Comparison of ENCODE assay signal across 21 cellular contexts in the genomic region with DNA sequence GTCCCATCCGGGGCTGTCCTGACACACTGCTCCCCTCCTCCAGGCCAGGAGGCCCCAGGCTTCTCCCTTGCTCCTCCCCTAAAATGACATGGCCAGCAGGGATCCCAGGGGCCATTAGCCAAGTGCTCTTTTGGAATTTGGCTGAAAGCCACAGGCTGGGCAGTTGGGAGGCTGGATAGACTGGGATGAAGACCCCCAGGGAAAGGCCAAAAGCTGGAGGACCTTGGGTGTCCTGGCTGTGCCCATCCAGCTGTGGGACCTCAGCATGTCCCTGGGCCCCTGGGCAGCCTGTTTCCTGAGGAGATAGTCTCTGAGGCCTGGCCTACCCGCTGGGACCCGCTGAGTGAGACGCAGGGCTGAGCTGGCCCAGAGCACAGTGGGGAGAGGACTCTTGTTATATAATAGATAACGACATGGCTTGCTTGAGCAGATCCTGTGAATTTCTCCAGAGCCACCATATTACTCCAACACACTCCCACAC. TPM values are rescaled to one million over a fixed set of nuclear protein-coding genes. Genes with fewer than 3 reads are reported as not detected.
DNase-seq lines count a peak whose midpoint lies in the region; ATAC-seq and TF ChIP-seq lines count a peak whose summit lies in the region.
"Had no signal": no experiment of that assay in that cellular context is flagged by ENCODE, and none has a peak within 500 bp of the region (broad histone marks: within the 10 kb centered on the region; RNA-seq: fewer than 3 reads in every experiment).

No MANE protein-coding gene starts in this region.

- H3K36me3 ChIP-seq in H7 (replicated peaks; ENCODE audit: control insufficient read depth, insufficient read depth, low read length): no peaks in the 10 kb centered on the region
- no peaks in the 10 kb centered on the region for H3K36me3 ChIP-seq in rectal smooth muscle tissue (ENCODE audit: control insufficient read depth, insufficient read depth, low read length)
- H3K36me3 ChIP-seq: SJSA1 had no signal

- no peak overlapping the region for H3K27ac Mint-ChIP-seq in WTC11
- no peak overlapping the region for H3K27ac Mint-ChIP-seq in CD14-positive monocyte
- H3K27ac Mint-ChIP-seq: B cell, HFFc6 had no signal

- H3K27me3 Mint-ChIP-seq in WTC11 (ENCODE audit: low read depth): peaks cover 27% of the 10 kb centered on the region
- H3K27me3 Mint-ChIP-seq in CD14-positive monocyte (ENCODE audit: low read depth in 3 of 3): peaks cover 9 to 17% (median 14%) of the 10 kb centered on the region in 3 donors

- no peak overlapping the region for H3K4me3 Mint-ChIP-seq in WTC11
- H3K4me3 Mint-ChIP-seq in CD14-positive monocyte: no peak overlapping the region
- H3K4me3 Mint-ChIP-seq: B cell, H9, HFFc6 had no signal

- intact Hi-C loops in CD14-positive monocyte (cut with micrococcal nuclease): no loop called here

- DNase-seq in H7 (peak; percentile 54), WTC11 (ENCODE audit: low spot score) (no peak), iPS-NIHi7 (ENCODE audit: extremely low spot score) (peak; percentile 32), CD14-positive monocyte (ENCODE audit: low spot score) (no peak), NCI-H2029 (lab: John Stamatoyannopoulos, UW) (no peak), LoVo (ENCODE audit: low spot score) (no peak)
- DNase-seq: CD8-positive, alpha-beta memory T cell; H9; HFFc6; NCI-H1092 treated with DMSO at 0.1 percent for 48 hours; NCI-H1436; NCI-H187; NCI-H446; NCI-H524 treated with DMSO at 0.1 percent for 48 hours; NCI-H774; PC-3; Right ventricle myocardium superior had no signal

- H3K4me1 ChIP-seq in rectal smooth muscle tissue (ENCODE audit: control insufficient read depth, insufficient read depth, low read length): no peaks in the 10 kb centered on the region

- TF ChIP-seq CTCF in WTC11 (IDR thresholded peaks at IDR 0.05): no peak
- no peak for TF ChIP-seq CTCF in CD14-positive monocyte (IDR thresholded peaks at IDR 0.05)

- H3K36me3 Mint-ChIP-seq in WTC11 (no peaks in the 10 kb centered on the region), CD14-positive monocyte (no peaks in the 10 kb centered on the region)

- CTCF ChIA-PET in WTC11 (lab: Charles Lee): interaction anchor here (1.2 kb wide), 1 partner anchor 48 kb away, joined by 3 read pairs; no protein-coding TSS in a partner anchor

- peaks cover 21% of the 10 kb centered on the region for H3K27me3 ChIP-seq in H7 (ENCODE audit: control insufficient read depth, insufficient read depth, low read length)
- H3K27me3 ChIP-seq in rectal smooth muscle tissue (ENCODE audit: control insufficient read depth, insufficient read depth, low read length): no peaks in the 10 kb centered on the region
- H3K27me3 ChIP-seq: SJSA1 had no signal

- peak overlapping the region; percentile 16 for H3K9ac ChIP-seq in rectal smooth muscle tissue (ENCODE audit: low read length)

- H3K4me1 Mint-ChIP-seq in WTC11 (peaks cover 29% of the 10 kb centered on the region), CD14-positive monocyte (peaks cover 8% of the 10 kb centered on the region)

- H3K27ac ChIP-seq in rectal smooth muscle tissue (ENCODE audit: low read depth, low read length): no peak overlapping the region
- H3K27ac ChIP-seq: C4-2B, SJSA1 had no signal

- H3K9me3 Mint-ChIP-seq in WTC11: no peaks in the 10 kb centered on the region
- no peaks in the 10 kb centered on the region for H3K9me3 Mint-ChIP-seq in CD14-positive monocyte
- H3K9me3 Mint-ChIP-seq: CD8-positive, alpha-beta memory T cell; H9; HFFc6 had no signal

- POLR2A ChIA-PET in WTC11 (lab: Charles Lee): no interaction called here

- H3K4me3 ChIP-seq in H7 (ENCODE audit: insufficient read depth, low read depth, low read length) (no peak overlapping the region), rectal smooth muscle tissue (ENCODE audit: low read length) (no peak overlapping the region)
- H3K4me3 ChIP-seq: SJSA1 had no signal

- ATAC-seq in WTC11: no peak
- ATAC-seq: PC-3 had no signal

TF ChIP-seq in WTC11, 78 proteins besides CTCF, POLR2A, EP300 and RAD21:
- TF ChIP-seq TEAD1 (CRISPR knock-in tag; IDR thresholded peaks at IDR 0.05): no peak
- TF ChIP-seq ZNF423 (CRISPR knock-in tag; IDR thresholded peaks at IDR 0.05): peak; percentile 17; the same call in 1 of the 2 replicates
- TF ChIP-seq, protein P1, sequence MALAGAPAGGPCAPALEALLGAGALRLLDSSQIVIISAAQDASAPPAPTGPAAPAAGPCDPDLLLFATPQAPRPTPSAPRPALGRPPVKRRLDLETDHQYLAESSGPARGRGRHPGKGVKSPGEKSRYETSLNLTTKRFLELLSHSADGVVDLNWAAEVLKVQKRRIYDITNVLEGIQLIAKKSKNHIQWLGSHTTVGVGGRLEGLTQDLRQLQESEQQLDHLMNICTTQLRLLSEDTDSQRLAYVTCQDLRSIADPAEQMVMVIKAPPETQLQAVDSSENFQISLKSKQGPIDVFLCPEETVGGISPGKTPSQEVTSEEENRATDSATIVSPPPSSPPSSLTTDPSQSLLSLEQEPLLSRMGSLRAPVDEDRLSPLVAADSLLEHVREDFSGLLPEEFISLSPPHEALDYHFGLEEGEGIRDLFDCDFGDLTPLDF (CRISPR knock-in tag; IDR thresholded peaks at IDR 0.05): no peak
- TF ChIP-seq, protein P2, sequence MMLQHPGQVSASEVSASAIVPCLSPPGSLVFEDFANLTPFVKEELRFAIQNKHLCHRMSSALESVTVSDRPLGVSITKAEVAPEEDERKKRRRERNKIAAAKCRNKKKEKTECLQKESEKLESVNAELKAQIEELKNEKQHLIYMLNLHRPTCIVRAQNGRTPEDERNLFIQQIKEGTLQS (CRISPR knock-in tag; conservative IDR thresholded peaks at IDR 0.05): no peak
- TF ChIP-seq NR3C1 (CRISPR knock-in tag; conservative IDR thresholded peaks at IDR 0.05; ENCODE audit: low read depth): no peak

RNA-seq across cellular contexts. Expression of gene PDE8A, which starts 5.7 kb away (rescaled TPM):
- total RNA-seq in H7 (2014; rRNA removed; shearing (Covaris generic)): 2.3 and 7.2 TPM in 2 replicates
- total RNA-seq in WTC11 (2021): 10.2 to 13.9 TPM (median 12.7 TPM) in 3 replicates
- 1 to 10 TPM; 2.8 to 4.9 TPM for polyA plus RNA-seq in CD14-positive monocyte

Comparison
In these comparisons a context has a peak if more than half of its experiments do, and no peak if none do; other contexts are left out.
1. DNase-seq: peak in H7 (single experiment) and iPS-NIHi7 (single experiment); none in WTC11 (single experiment), CD14-positive monocyte (single experiment), NCI-H2029 (single experiment) and LoVo (single experiment).